Comparison of ENCODE assay signal across 9 cellular contexts in the genomic region with DNA sequence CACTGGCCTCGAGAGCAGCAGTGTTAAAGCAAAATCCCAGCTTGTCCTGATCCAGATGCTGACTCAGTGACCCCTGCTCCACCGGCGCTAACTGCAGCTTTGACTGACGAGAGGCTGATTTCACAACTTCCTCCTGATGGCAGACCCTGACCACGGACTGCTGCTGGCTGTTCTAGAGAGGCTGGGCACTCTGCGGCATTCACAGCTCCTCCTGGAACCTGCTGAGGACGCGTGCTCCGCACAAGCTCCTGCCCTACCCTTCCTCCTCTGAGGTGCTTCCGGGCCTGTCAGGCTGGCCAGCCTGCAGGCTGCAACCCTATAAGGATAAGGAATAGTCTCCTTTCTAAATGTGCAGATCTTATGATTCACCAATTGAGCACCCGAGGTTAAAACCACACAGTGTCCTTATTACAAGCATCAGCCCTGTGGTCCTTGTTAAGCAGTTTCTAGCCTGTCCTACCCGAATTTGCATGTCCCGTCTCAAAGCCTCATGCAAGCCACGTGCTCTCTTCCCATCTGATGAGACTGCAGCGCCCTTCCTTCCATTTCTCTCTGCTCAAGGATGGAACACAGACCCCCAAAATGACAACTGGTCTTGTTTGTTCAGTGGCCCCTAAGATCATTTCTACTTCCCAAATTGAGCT. TPM values are rescaled to one million over a fixed set of nuclear protein-coding genes. Genes with fewer than 3 reads are reported as not detected.
A peak's percentile ranks its signal among the peaks of the same experiment; 100 is the strongest.
DNase-seq lines count a peak whose midpoint lies in the region; ATAC-seq and TF ChIP-seq lines count a peak whose summit lies in the region.
"Had no signal": no experiment of that assay in that cellular context is flagged by ENCODE, and none has a peak within 500 bp of the region (broad histone marks: within the 10 kb centered on the region; RNA-seq: fewer than 3 reads in every experiment).

No MANE protein-coding gene starts in this region.

- H3K4me3 ChIP-seq in mammary epithelial cell (replicated peaks in 1 of 3; ENCODE audit: insufficient read depth in 1 of 3, low read depth in 2 of 3, low read length in 3 of 3) (no peak overlapping the region), mesodermal cell (ENCODE audit: extremely low read depth, insufficient read depth, low read length, poor library complexity, severe bottlenecking) (no peak overlapping the region)

- intact Hi-C loops in mammary epithelial cell (cut with micrococcal nuclease), result no loop called here

- no peaks in the 10 kb centered on the region for H3K27me3 ChIP-seq in mammary epithelial cell (ENCODE audit: insufficient read depth, low read length)

- in situ Hi-C loops in mammary epithelial cell (cut with MboI; ENCODE audit: low sequenced_read_pairs in 2 of 2), result no loop called here

- H3K79me2 ChIP-seq in mammary epithelial cell (ENCODE audit: insufficient read depth, low read length), result no peaks in the 10 kb centered on the region

- dilution Hi-C loops in mammary epithelial cell (cut with HindIII; ENCODE audit: low sequenced_read_pairs), result no loop called here

- no peak for ATAC-seq in HG03469 (IDR thresholded peaks at IDR 0.05; ENCODE audit: unreplicated experiment)
- ATAC-seq: activated T-cell treated with anti-CD3 and anti-CD28 coated beads, Interleukin-2, amount 50 U/mL, for 4 hours had no signal

- H3K4me2 ChIP-seq in mammary epithelial cell (ENCODE audit: insufficient read depth, low read depth, low read length), result no peak overlapping the region

- no peak overlapping the region for H3K27ac ChIP-seq in mammary epithelial cell (ENCODE audit: insufficient read depth, low read depth, low read length)
- peak overlapping the region; percentile 37 for H3K27ac ChIP-seq in mesodermal cell (ENCODE audit: low read depth, low read length, severe bottlenecking)

- H3K4me1 ChIP-seq in mammary epithelial cell (ENCODE audit: insufficient read depth, low read length) (no peaks in the 10 kb centered on the region), mesodermal cell (ENCODE audit: control insufficient read depth, insufficient read depth, low read length, poor library complexity, severe bottlenecking) (peaks cover 26% of the 10 kb centered on the region)

- WGBS in mammary epithelial cell (ENCODE audit: low coverage, missing lambda C conversion rate), result 83% methylated on average over 13 of the region's 15 CpGs
- WGBS in mesodermal cell (ENCODE audit: insufficient coverage in 2 of 2), 2 experiments, result 85 to 87% methylated on average over 10 to 13 of the region's 15 CpGs

- DNase-seq in AML-193 (lab: John Stamatoyannopoulos, UW) (peak; percentile 91 to 93), M059J (ENCODE audit: low read depth) (peak; percentile 95), mammary epithelial cell (peak; percentile 39), T-helper 9 cell (no peak), DMS79 (lab: John Stamatoyannopoulos, UW) (no peak), occipital lobe (lab: John Stamatoyannopoulos, UW) (no peak)
- DNase-seq: activated T-cell treated with anti-CD3 and anti-CD28 coated beads, Interleukin-2, amount 50 U/mL, for 4 hours had no signal

- H3K9me3 ChIP-seq in mammary epithelial cell (replicated peaks; ENCODE audit: insufficient read depth, low read length), result no peaks in the 10 kb centered on the region
- no peaks in the 10 kb centered on the region for H3K9me3 ChIP-seq in mesodermal cell (ENCODE audit: control insufficient read depth, low read length)

- no peak overlapping the region for H2AFZ ChIP-seq in mammary epithelial cell (ENCODE audit: low read depth, low read length)

- no TSS peak for BruUV-seq in mammary epithelial cell (replicated peaks; lab: Mats Ljungman, UMichigan)

- no peak for TF ChIP-seq CTCF in mammary epithelial cell (conservative IDR thresholded peaks at IDR 0.05 in 1 of 2, IDR thresholded peaks at IDR 0.05 in 1 of 2; ENCODE audit: extremely low read depth in 1 of 2, insufficient read depth in 1 of 2, low read depth in 1 of 2, low read length in 2 of 2)

- peaks cover 31% of the 10 kb centered on the region for H3K36me3 ChIP-seq in mammary epithelial cell (ENCODE audit: insufficient read depth, low read length)
- H3K36me3 ChIP-seq in mesodermal cell (ENCODE audit: control insufficient read depth, insufficient read depth, low read length), result peaks cover 84% of the 10 kb centered on the region

- H4K20me1 ChIP-seq in mammary epithelial cell (ENCODE audit: insufficient read depth, low read length), result no peaks in the 10 kb centered on the region

- CTCF ChIA-PET in mammary epithelial cell (lab: Charles Lee; ENCODE audit: low non-redundant PET), result no interaction called here

- no peak overlapping the region for H3K9ac ChIP-seq in mammary epithelial cell (ENCODE audit: insufficient read depth, low read length)

RNA-seq across cellular contexts. Expression of gene NCAPG2, which starts 35.5 kb away (rescaled TPM):
- total RNA-seq in M059J (2014; rRNA removed; shearing (Covaris generic)), result 40.4 and 73.0 TPM in 2 replicates
- 10 to 100 TPM in 1 of 2 donors, 1 to 10 TPM in 1; 3.2 to 42.0 TPM for total RNA-seq in mammary epithelial cell
- 27.4 TPM for polyA plus RNA-seq in mammary epithelial cell
- 25.8 TPM for polyA minus RNA-seq in mammary epithelial cell
- 37.3 TPM for polyA plus RNA-seq in mesodermal cell (2013, experiment 1 of 2)
- 38.9 TPM for polyA plus RNA-seq in mesodermal cell (2013, experiment 2 of 2)
- 14.3 TPM for total RNA-seq in occipital lobe

Comparison
In these comparisons a context has a peak if more than half of its experiments do, and no peak if none do; other contexts are left out.
1. DNase-seq: peak in AML-193 (2 of 2), M059J (single experiment) and mammary epithelial cell (single experiment); none in T-helper 9 cell (single experiment), DMS79 (single experiment) and occipital lobe (single experiment).